10 cellular contexts compared by ENCODE assay signal in the genomic region with DNA sequence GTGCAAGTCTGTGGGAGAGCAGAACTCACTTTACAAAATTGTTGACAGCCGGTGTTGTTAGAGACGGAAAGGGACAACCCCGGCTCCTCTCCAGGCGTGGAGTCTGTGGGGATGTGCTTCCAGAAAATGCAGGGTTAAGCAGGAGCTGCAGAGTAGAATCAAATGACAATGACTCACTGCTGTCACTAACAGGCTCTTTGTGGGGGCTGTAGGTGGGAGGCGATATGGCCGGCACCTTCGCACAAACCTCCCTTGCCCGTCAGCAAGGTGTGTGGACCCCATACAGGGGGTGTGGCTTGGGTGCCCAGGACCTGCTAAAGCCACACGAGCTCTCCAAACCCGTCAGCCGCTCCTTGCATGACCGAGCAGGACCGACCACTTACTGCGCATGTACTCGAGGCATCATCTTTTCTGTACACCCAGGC. TPM values are rescaled to one million over a fixed set of nuclear protein-coding genes. Genes with fewer than 3 reads are reported as not detected.
DNase-seq lines count a peak whose midpoint lies in the region; ATAC-seq, FAIRE-seq and TF ChIP-seq lines count a peak whose summit lies in the region.
"Had no signal": no experiment of that assay in that cellular context is flagged by ENCODE, and none has a peak within 500 bp of the region (broad histone marks: within the 10 kb centered on the region; RNA-seq: fewer than 3 reads in every experiment).

No MANE protein-coding gene starts in this region.

- H3K4me1 ChIP-seq in HEK293 (ENCODE audit: control insufficient read depth, insufficient read depth, low read length): peaks cover 7% of the 10 kb centered on the region
- H3K4me1 ChIP-seq in skeletal muscle satellite cell (ENCODE audit: control insufficient read depth, insufficient read depth, low read length): peaks cover 33% of the 10 kb centered on the region

- peak overlapping the region; percentile 57 for H3K4me2 ChIP-seq in skeletal muscle satellite cell (ENCODE audit: low read length)

- H3K27ac ChIP-seq in HEK293 (ENCODE audit: extremely low read depth, low read depth, low read length): no peak overlapping the region
- peak overlapping the region; percentile 86 for H3K27ac ChIP-seq in layer of hippocampus (ENCODE audit: low read depth, low read length)

- no peak overlapping the region for H3K27ac Mint-ChIP-seq in activated CD4-positive, alpha-beta T cell treated with anti-CD3 and anti-CD28 coated beads for 36 hours
- H3K27ac Mint-ChIP-seq in activated naive CD4-positive, alpha-beta T cell treated with anti-CD3 and anti-CD28 coated beads, Interleukin-2, amount 50 U/mL, for 72 hours: no peak overlapping the region
- H3K27ac Mint-ChIP-seq: stimulated activated naive CD8-positive, alpha-beta T cell treated with anti-CD3 and anti-CD28 coated beads, Interleukin-15, Interleukin-2, amounts not matched to agents 100 ng/mL and 50 ng/mL, for 24 hours had no signal

- CTCF ChIA-PET in HEK293 (lab: Yijun Ruan, JAX): interaction anchor here (0.5 to 3.2 kb wide), 6 partner anchors 9 to 208 kb away, joined by 3 to 16 read pairs (median 3); no protein-coding TSS in a partner anchor
- CTCF ChIA-PET in activated CD4-positive, alpha-beta T cell treated with anti-CD3 and anti-CD28 coated beads for 36 hours (lab: Charles Lee): interaction anchor here (0.6 kb wide), 1 partner anchor 260 kb away, joined by 3 read pairs; no protein-coding TSS in a partner anchor

- no peaks in the 10 kb centered on the region for H3K36me3 Mint-ChIP-seq in activated CD4-positive, alpha-beta T cell treated with anti-CD3 and anti-CD28 coated beads for 36 hours (ENCODE audit: low read depth)
- no peaks in the 10 kb centered on the region for H3K36me3 Mint-ChIP-seq in activated naive CD4-positive, alpha-beta T cell treated with anti-CD3 and anti-CD28 coated beads, Interleukin-2, amount 50 U/mL, for 72 hours

- H3K9me3 ChIP-seq in HEK293 (ENCODE audit: control insufficient read depth, insufficient read depth, low read depth, low read length): no peaks in the 10 kb centered on the region
- no peaks in the 10 kb centered on the region for H3K9me3 ChIP-seq in skeletal muscle satellite cell (replicated peaks; ENCODE audit: low read length)

- DNase-seq in bronchial epithelial cell (ENCODE audit: low read depth) (no peak), dedifferentiated amniotic fluid mesenchymal stem cell (ENCODE audit: extremely low spot score) (no peak)
- no peak for DNase-seq in activated CD4-positive, alpha-beta T cell treated with anti-CD3 and anti-CD28 coated beads for 36 hours
- no peak for DNase-seq in activated naive CD4-positive, alpha-beta T cell treated with anti-CD3 and anti-CD28 coated beads, Interleukin-2, amount 50 U/mL, for 72 hours (ENCODE audit: low spot score in 2 of 2)
- no peak for DNase-seq in stimulated activated naive CD4-positive, alpha-beta T cell (lab: John Stamatoyannopoulos, UW)
- DNase-seq: NCI-H1092 treated with DMSO at 0.1 percent for 48 hours had no signal

- intact Hi-C loops in activated CD4-positive, alpha-beta T cell treated with anti-CD3 and anti-CD28 coated beads for 36 hours (cut with DNase I, micrococcal nuclease): no loop called here

- FAIRE-seq in bronchial epithelial cell (lab: Jason Lieb, UNC): peak; percentile 47

- no peak for ATAC-seq in activated CD4-positive, alpha-beta T cell treated with anti-CD3 and anti-CD28 coated beads for 36 hours
- no peak for ATAC-seq in activated naive CD4-positive, alpha-beta T cell treated with anti-CD3 and anti-CD28 coated beads, Interleukin-2, amount 50 U/mL, for 72 hours

- no peaks in the 10 kb centered on the region for H3K9me3 Mint-ChIP-seq in activated CD4-positive, alpha-beta T cell treated with anti-CD3 and anti-CD28 coated beads for 36 hours (ENCODE audit: low read depth)
- H3K9me3 Mint-ChIP-seq in activated naive CD4-positive, alpha-beta T cell treated with anti-CD3 and anti-CD28 coated beads, Interleukin-2, amount 50 U/mL, for 72 hours: no peaks in the 10 kb centered on the region
- H3K9me3 Mint-ChIP-seq: stimulated activated naive CD8-positive, alpha-beta T cell treated with anti-CD3 and anti-CD28 coated beads, Interleukin-15, Interleukin-2, amounts not matched to agents 100 ng/mL and 50 ng/mL, for 24 hours had no signal

- peaks cover 0 to 65% of the 10 kb centered on the region in 2 experiments; a peak in 1 of 3 replicates for H3K36me3 ChIP-seq in HEK293 (ENCODE audit: control insufficient read depth in 2 of 2, insufficient read depth in 1 of 2, low read length in 2 of 2)
- no peaks in the 10 kb centered on the region for H3K36me3 ChIP-seq in bronchial epithelial cell (ENCODE audit: control insufficient read depth, insufficient read depth, low read length)
- peaks cover 7% of the 10 kb centered on the region for H3K36me3 ChIP-seq in skeletal muscle satellite cell (ENCODE audit: insufficient read depth, low read length)

- H3K4me3 ChIP-seq in HEK293 (ENCODE audit: low read depth, low read length): no peak overlapping the region
- H3K4me3 ChIP-seq in bronchial epithelial cell (ENCODE audit: low read depth, low read length): no peak overlapping the region
- H3K4me3 ChIP-seq in skeletal muscle satellite cell (ENCODE audit: low read length): peak overlapping the region; percentile 9

- POLR2A ChIA-PET in HEK293 (lab: Yijun Ruan, JAX): interaction anchor here (0.8 kb wide), 1 partner anchor 50 kb away, joined by 3 read pairs; no protein-coding TSS in a partner anchor
- POLR2A ChIA-PET in activated CD4-positive, alpha-beta T cell treated with anti-CD3 and anti-CD28 coated beads for 36 hours (lab: Charles Lee): no interaction called here

- no peaks in the 10 kb centered on the region for H3K27me3 Mint-ChIP-seq in activated CD4-positive, alpha-beta T cell treated with anti-CD3 and anti-CD28 coated beads for 36 hours
- H3K27me3 Mint-ChIP-seq: stimulated activated naive CD8-positive, alpha-beta T cell treated with anti-CD3 and anti-CD28 coated beads, Interleukin-15, Interleukin-2, amounts not matched to agents 100 ng/mL and 50 ng/mL, for 24 hours had no signal

- no peak overlapping the region for H3K4me3 Mint-ChIP-seq in activated CD4-positive, alpha-beta T cell treated with anti-CD3 and anti-CD28 coated beads for 36 hours
- H3K4me3 Mint-ChIP-seq: stimulated activated naive CD8-positive, alpha-beta T cell treated with anti-CD3 and anti-CD28 coated beads, Interleukin-15, Interleukin-2, amounts not matched to agents 100 ng/mL and 50 ng/mL, for 24 hours had no signal

- H3K9ac ChIP-seq in skeletal muscle satellite cell (ENCODE audit: low read depth, low read length): no peak overlapping the region

- TF ChIP-seq CTCF in HEK293 (tag by site-specific recombination; IDR thresholded peaks at IDR 0.05) (no peak), bronchial epithelial cell (IDR thresholded peaks at IDR 0.05; ENCODE audit: insufficient read depth, low read length, severe bottlenecking) (no peak)

- H3K27me3 ChIP-seq in bronchial epithelial cell (ENCODE audit: control insufficient read depth, insufficient read depth, low read length) (no peaks in the 10 kb centered on the region), layer of hippocampus (ENCODE audit: control insufficient read depth, insufficient read depth, low read length) (no peaks in the 10 kb centered on the region), skeletal muscle satellite cell (ENCODE audit: control insufficient read depth, insufficient read depth, low read length) (no peaks in the 10 kb centered on the region)

- peaks cover 4% of the 10 kb centered on the region for H3K4me1 Mint-ChIP-seq in activated CD4-positive, alpha-beta T cell treated with anti-CD3 and anti-CD28 coated beads for 36 hours

TF ChIP-seq in HEK293, 187 proteins besides CTCF, POLR2A, EP300 and RAD21 (continues in another document):
- 0 out of 2 replicates have a peak, but pooled peaks have one; percentile 26 for TF ChIP-seq ZNF629 (tag by site-specific recombination; IDR thresholded peaks at IDR 0.05)
- TF ChIP-seq ZNF664 (tag by site-specific recombination; IDR thresholded peaks at IDR 0.05): no peak
- TF ChIP-seq ZNF514 (tag by site-specific recombination; IDR thresholded peaks at IDR 0.05): no peak
- TF ChIP-seq EGR2 (tag by site-specific recombination; IDR thresholded peaks at IDR 0.05; ENCODE audit: low read depth): no peak
- TF ChIP-seq, protein P1, sequence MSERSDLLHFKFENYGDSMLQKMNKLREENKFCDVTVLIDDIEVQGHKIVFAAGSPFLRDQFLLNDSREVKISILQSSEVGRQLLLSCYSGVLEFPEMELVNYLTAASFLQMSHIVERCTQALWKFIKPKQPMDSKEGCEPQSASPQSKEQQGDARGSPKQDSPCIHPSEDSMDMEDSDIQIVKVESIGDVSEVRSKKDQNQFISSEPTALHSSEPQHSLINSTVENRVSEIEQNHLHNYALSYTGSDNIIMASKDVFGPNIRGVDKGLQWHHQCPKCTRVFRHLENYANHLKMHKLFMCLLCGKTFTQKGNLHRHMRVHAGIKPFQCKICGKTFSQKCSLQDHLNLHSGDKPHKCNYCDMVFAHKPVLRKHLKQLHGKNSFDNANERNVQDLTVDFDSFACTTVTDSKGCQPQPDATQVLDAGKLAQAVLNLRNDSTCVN (tag by site-specific recombination; optimal IDR thresholded peaks at IDR 0.05): peak; percentile 4
- no peak for TF ChIP-seq ZNF114 (tag by site-specific recombination; IDR thresholded peaks at IDR 0.05)

RNA-seq across cellular contexts. Expression of gene PDK2, which starts 5.8 kb away (rescaled TPM):
- total RNA-seq in bronchial epithelial cell: 0.79 and 3.5 TPM in 2 replicates
- 12.9 and 17.0 TPM in 2 replicates for total RNA-seq in skeletal muscle satellite cell (2012; rRNA removed)
- total RNA-seq in activated CD4-positive, alpha-beta T cell treated with anti-CD3 and anti-CD28 coated beads for 36 hours: 10 to 100 TPM in 1 of 2 experiments, 1 to 10 TPM in 1; 9.8 to 16.2 TPM
- total RNA-seq in activated naive CD4-positive, alpha-beta T cell treated with anti-CD3 and anti-CD28 coated beads, Interleukin-2, amount 50 U/mL, for 72 hours: 10 to 100 TPM; 14.3 to 18.7 TPM

RNA-seq across cellular contexts. Expression of gene SAMD14, which starts 29.0 kb away (rescaled TPM):
- total RNA-seq in bronchial epithelial cell: under 0.01 and 0.26 TPM in 2 replicates
- 0.44 and 0.51 TPM in 2 replicates for total RNA-seq in skeletal muscle satellite cell (2012; rRNA removed)
- 1 to 10 TPM in 1 of 2 experiments, under 1 TPM in 1; 0.77 to 1.1 TPM for total RNA-seq in activated CD4-positive, alpha-beta T cell treated with anti-CD3 and anti-CD28 coated beads for 36 hours
- total RNA-seq in activated naive CD4-positive, alpha-beta T cell treated with anti-CD3 and anti-CD28 coated beads, Interleukin-2, amount 50 U/mL, for 72 hours: 1 to 10 TPM; 1.3 to 4.4 TPM

RNA-seq across cellular contexts. Expression of gene ITGA3, which starts 45.0 kb away (rescaled TPM):
- total RNA-seq in bronchial epithelial cell: 413 and 633 TPM in 2 replicates
- total RNA-seq in skeletal muscle satellite cell (2012; rRNA removed): 105 and 121 TPM in 2 replicates
- 1 to 10 TPM; 6.8 to 7.8 TPM for total RNA-seq in activated CD4-positive, alpha-beta T cell treated with anti-CD3 and anti-CD28 coated beads for 36 hours
- 10 to 100 TPM in 1 of 2 donors, 1 to 10 TPM in 1; 7.4 to 40.7 TPM for total RNA-seq in activated naive CD4-positive, alpha-beta T cell treated with anti-CD3 and anti-CD28 coated beads, Interleukin-2, amount 50 U/mL, for 72 hours

RNA-seq across cellular contexts. Expression of gene PPP1R9B, which starts 49.5 kb away (rescaled TPM):
- total RNA-seq in bronchial epithelial cell: 16.6 and 17.4 TPM in 2 replicates
- total RNA-seq in skeletal muscle satellite cell (2012; rRNA removed): 29.2 and 29.5 TPM in 2 replicates
- total RNA-seq in activated CD4-positive, alpha-beta T cell treated with anti-CD3 and anti-CD28 coated beads for 36 hours: 10 to 100 TPM; 61.1 to 64.0 TPM
- 100 to 1,000 TPM in 1 of 2 donors, 10 to 100 TPM in 1; 74.4 to 112 TPM for total RNA-seq in activated naive CD4-positive, alpha-beta T cell treated with anti-CD3 and anti-CD28 coated beads, Interleukin-2, amount 50 U/mL, for 72 hours
